Comparison of ENCODE assay signal across 19 cellular contexts in genomic region chr5:95930541-95930940, GRCh38. TPM values are rescaled to one million over a fixed set of nuclear protein-coding genes. Genes with fewer than 3 reads are reported as not detected.
A peak's percentile ranks its signal among the peaks of the same experiment; 100 is the strongest.
DNase-seq lines count a peak whose midpoint lies in the region; ATAC-seq, FAIRE-seq and TF ChIP-seq lines count a peak whose summit lies in the region.
"Had no signal": no experiment of that assay in that cellular context is flagged by ENCODE, and none has a peak within 500 bp of the region (broad histone marks: within the 10 kb centered on the region; RNA-seq: fewer than 3 reads in every experiment).

No MANE protein-coding gene starts in this region.

- H3K4me3 ChIP-seq in A673 (ENCODE audit: low read depth, low read length, poor library complexity, severe bottlenecking) (no peak overlapping the region), KMS-11 (IDR thresholded peaks at IDR 0.05; ENCODE audit: insufficient read depth, low read depth, low read length) (no peak overlapping the region), GM12878 (no peak overlapping the region), osteoblast (ENCODE audit: insufficient read depth, low read length) (no peak overlapping the region)
- H3K4me3 ChIP-seq: K562, Peyer's patch had no signal

- POLR2A ChIA-PET in A673 (lab: Charles Lee; ENCODE audit: low non-redundant PET) (no interaction called here), GM12878 (lab: Charles Lee) (no interaction called here)

- FAIRE-seq in GM12878 (lab: Jason Lieb, UNC): no peak

- no peaks in the 10 kb centered on the region for H4K20me1 ChIP-seq in KMS-11 (ENCODE audit: insufficient read depth)
- no peaks in the 10 kb centered on the region for H4K20me1 ChIP-seq in GM12878 (ENCODE audit: control insufficient read depth, insufficient read depth)
- peaks cover 22% of the 10 kb centered on the region for H4K20me1 ChIP-seq in osteoblast (ENCODE audit: insufficient read depth, low read length)

- H3K79me2 ChIP-seq in KMS-11 (ENCODE audit: insufficient read depth, low read depth) (peaks cover 70% of the 10 kb centered on the region), GM12878 (ENCODE audit: control insufficient read depth, insufficient read depth, low read length) (peaks cover 64% of the 10 kb centered on the region), osteoblast (ENCODE audit: insufficient read depth, low read length) (peaks cover 93% of the 10 kb centered on the region)

- H3K9ac ChIP-seq in KMS-11 (peak overlapping the region; percentile 22; the same call in 1 of the 2 replicates), GM12878 (ENCODE audit: control insufficient read depth, insufficient read depth, low read length) (0 out of 2 replicates have a peak overlapping the region, but pooled peaks have one; percentile 4)

- no peak overlapping the region for H3K27ac ChIP-seq in A673 (ENCODE audit: low read depth, low read length, poor library complexity, severe bottlenecking)
- peak overlapping the region; percentile 82 for H3K27ac ChIP-seq in KMS-11
- peak overlapping the region; percentile 91 for H3K27ac ChIP-seq in GM12878 (ENCODE audit: control insufficient read depth, insufficient read depth)
- peak overlapping the region; percentile 4 for H3K27ac ChIP-seq in osteoblast (ENCODE audit: low read depth, low read length)
- H3K27ac ChIP-seq: Peyer's patch had no signal

- H3K9me3 ChIP-seq in A673 (ENCODE audit: low read depth, low read length, poor library complexity, severe bottlenecking): no peaks in the 10 kb centered on the region
- no peaks in the 10 kb centered on the region; the same call in 1 of the 3 replicates for H3K9me3 ChIP-seq in GM12878 (replicated peaks; ENCODE audit: control insufficient read depth, insufficient read depth, low read length)
- H3K9me3 ChIP-seq in osteoblast (ENCODE audit: low read depth, low read length): no peaks in the 10 kb centered on the region
- H3K9me3 ChIP-seq: Caco-2, Peyer's patch had no signal

- TF ChIP-seq POLR2A in GM12878 (IDR thresholded peaks at IDR 0.05; ENCODE audit: low read depth, low read length): no peak

- no TSS peak for BruUV-seq in A673 (replicated peaks; lab: Mats Ljungman, UMichigan)
- no TSS peak for BruUV-seq in GM12878 (replicated peaks; lab: Mats Ljungman, UMichigan)

- in situ Hi-C loops in GM12878 (cut with MboI): no loop called here
- in situ Hi-C loops in ACHN (cut with HindIII; ENCODE audit: low pct_ligation_motif_present, low pct_unique_long_range_greater_than_20kb, low sequenced_read_pairs): no loop called here

- H3K36me3 ChIP-seq in A673 (ENCODE audit: insufficient read depth, low read length, poor library complexity, severe bottlenecking): no peaks in the 10 kb centered on the region
- H3K36me3 ChIP-seq in KMS-11 (ENCODE audit: insufficient read depth): no peaks in the 10 kb centered on the region
- no peaks in the 10 kb centered on the region; a peak in 2 of 4 replicates for H3K36me3 ChIP-seq in GM12878 (ENCODE audit: control insufficient read depth in 2 of 2, insufficient read depth in 2 of 2, low read length in 1 of 2)
- H3K36me3 ChIP-seq in osteoblast (ENCODE audit: insufficient read depth, low read length): peaks cover 6% of the 10 kb centered on the region
- H3K36me3 ChIP-seq: Peyer's patch had no signal

- CTCF ChIA-PET in A673 (lab: Charles Lee): no interaction called here
- CTCF ChIA-PET in GM12878 (lab: Yijun Ruan, JAX): interaction anchor here (1.5 to 1.9 kb wide), 3 partner anchors 13 to 20 kb away, joined by 4 to 8 read pairs (median 6); no protein-coding TSS in a partner anchor

- H3K4me2 ChIP-seq in KMS-11 (peak overlapping the region; percentile 74), GM12878 (ENCODE audit: control insufficient read depth, insufficient read depth) (peak overlapping the region; percentile 11; the same call in 1 of the 2 replicates), osteoblast (ENCODE audit: insufficient read depth, low read length) (no peak overlapping the region)

- TF ChIP-seq RAD21 in GM12878 (IDR thresholded peaks at IDR 0.05; ENCODE audit: insufficient read depth, low read depth, low read length): no peak

- ATAC-seq in GM12878: no peak
- ATAC-seq: SK-N-SH treated with all-trans-retinoic acid at 6 μM for 48 hours had no signal

- H3K27me3 ChIP-seq in A673 (replicated peaks; ENCODE audit: insufficient read depth, low read depth, low read length, poor library complexity) (no peaks in the 10 kb centered on the region), KMS-11 (ENCODE audit: insufficient read depth, low read depth) (no peaks in the 10 kb centered on the region), GM12878 (replicated peaks in 1 of 2; ENCODE audit: control insufficient read depth in 2 of 2, insufficient read depth in 2 of 2, low read length in 1 of 2) (no peaks in the 10 kb centered on the region), osteoblast (ENCODE audit: insufficient read depth, low read length) (no peaks in the 10 kb centered on the region)
- H3K27me3 ChIP-seq: Peyer's patch had no signal

- WGBS in GM12878 (ENCODE audit: insufficient coverage, insufficient replicate concordance, low lambda C conversion rate, missing lambda C conversion rate): 77% methylated on average over 2 of the region's 2 CpGs

- no peak overlapping the region for H2AFZ ChIP-seq in KMS-11 (ENCODE audit: low read depth)
- no peak overlapping the region for H2AFZ ChIP-seq in GM12878 (ENCODE audit: control insufficient read depth, low read depth, low read length)
- no peak overlapping the region for H2AFZ ChIP-seq in osteoblast (ENCODE audit: low read length)

- peaks cover 5% of the 10 kb centered on the region for H3K4me1 ChIP-seq in A673 (ENCODE audit: insufficient read depth, low read length, poor library complexity, severe bottlenecking)
- H3K4me1 ChIP-seq in KMS-11 (ENCODE audit: low read depth, poor library complexity, severe bottlenecking): peaks cover 96% of the 10 kb centered on the region
- H3K4me1 ChIP-seq in GM12878 (ENCODE audit: control insufficient read depth, insufficient read depth, low read length): peaks cover 51% of the 10 kb centered on the region
- peaks cover 22% of the 10 kb centered on the region for H3K4me1 ChIP-seq in osteoblast (ENCODE audit: insufficient read depth, low read length)

- intact Hi-C loops in A673 (cut with micrococcal nuclease; ENCODE audit: unreplicated experiment): no loop called here
- intact Hi-C loops in GM12878 (cut with micrococcal nuclease; ENCODE audit: unreplicated experiment): no loop called here

- TF ChIP-seq EP300 in GM12878 (IDR thresholded peaks at IDR 0.05; ENCODE audit: borderline replicate concordance in 1 of 2, control insufficient read depth in 1 of 2, low read depth in 2 of 2, low read length in 2 of 2): no peak

- TF ChIP-seq CTCF in A673 (conservative IDR thresholded peaks at IDR 0.05; ENCODE audit: low read depth, low read length): no peak
- no peak for TF ChIP-seq CTCF in KMS-11 (conservative IDR thresholded peaks at IDR 0.05; ENCODE audit: low read depth, low read length)
- TF ChIP-seq CTCF in GM12878 (IDR thresholded peaks at IDR 0.05 in 2 of 3, conservative IDR thresholded peaks at IDR 0.05 in 1 of 3; ENCODE audit: control insufficient read depth in 2 of 3, extremely low read depth in 1 of 3, insufficient read depth in 1 of 3, low read depth in 3 of 3, low read length in 3 of 3): no peak
- TF ChIP-seq CTCF in osteoblast (IDR thresholded peaks at IDR 0.05; ENCODE audit: extremely low read depth, low read depth, low read length): no peak

- peak; percentile 15 for DNase-seq in A673 (ENCODE audit: low spot score)
- DNase-seq in GM12878 (ENCODE audit: low read depth, low spot score): no peak
- DNase-seq in osteoblast (ENCODE audit: insufficient read length, low spot score, missing footprints): no peak
- DNase-seq in OCI-M1 (lab: John Stamatoyannopoulos, UW): no peak
- DNase-seq in ACHN: no peak
- DNase-seq in SHP77 treated with DMSO at 0.1 percent for 48 hours (lab: John Stamatoyannopoulos, UW): no peak
- DNase-seq: AML-193; Caco-2; CD4-positive, CD25-positive, alpha-beta regulatory T cell; HCEC 1CT; MV-4-11; NCI-H146; NCI-H2081 treated with DMSO at 0.1 percent for 48 hours; NCI-H510A; Peyer's patch; SHP77 had no signal

- SMC1A ChIA-PET in GM12878 (lab: Charles Lee; ENCODE audit: uncharacterized antibody, unreplicated experiment): interaction anchor here (1.2 to 3.5 kb wide), 5 partner anchors 12 to 67 kb away, joined by 3 to 37 read pairs (median 4); no protein-coding TSS in a partner anchor

- RAD21 ChIA-PET in GM12878 (lab: Charles Lee; ENCODE audit: unreplicated experiment): interaction anchor here (1.3 kb wide), 1 partner anchor 26 kb away, joined by 3 read pairs; no protein-coding TSS in a partner anchor

TF ChIP-seq in GM12878, 131 proteins besides CTCF, POLR2A, EP300 and RAD21:
- TF ChIP-seq MEF2B (IDR thresholded peaks at IDR 0.05; ENCODE audit: partially characterized antibody, poor library complexity, severe bottlenecking) (peak; percentile 25), CEBPB (IDR thresholded peaks at IDR 0.05; ENCODE audit: borderline replicate concordance in 1 of 2, low read depth in 2 of 2, low read length in 2 of 2) (no peak)

RNA-seq across cellular contexts. Expression of gene ELL2, which starts 31.1 kb away (rescaled TPM):
- 7.5 and 12.0 TPM in 2 replicates for total RNA-seq in A673 (2021)
- total RNA-seq in GM12878 (2013; cell fraction: nucleolus; rRNA removed): 85.3 and 105 TPM in 2 replicates
- total RNA-seq in GM12878 (2014; rRNA removed): 59.9 and 61.6 TPM in 2 replicates
- 83.8 and 87.5 TPM in 2 replicates for total RNA-seq in GM12878 (2014; rRNA removed; fragmentation: Illumina TruSeq; extraction: Trizol)
- total RNA-seq in GM12878 (2021): 76.1 and 76.9 TPM in 2 replicates
- polyA plus RNA-seq in GM12878 (2011; ENCODE audit: low read depth): 24.4 TPM
- polyA plus RNA-seq in GM12878 (2011; rRNA removed): 91.4 and 122 TPM in 2 replicates
- polyA plus RNA-seq in GM12878 (2011; cell fraction: cytosol; rRNA removed): 38.3 and 41.6 TPM in 2 replicates
- 70.5 and 86.0 TPM in 2 replicates for polyA plus RNA-seq in GM12878 (2011; cell fraction: nucleus; rRNA removed)
- 32.2 and 37.2 TPM in 2 replicates for polyA plus RNA-seq in GM12878 (2012)
- polyA plus RNA-seq in GM12878 (2014; fragmentation: Illumina TruSeq; extraction: Trizol): 64.9 and 73.3 TPM in 2 replicates
- 10 to 100 TPM; 24.2 to 34.4 TPM for polyA plus RNA-seq in GM12878 (2014; fragmentation: Nextera tagmentation; extraction: Ambion mirVana)
- polyA plus RNA-seq in GM12878 (2014; rRNA removed): 46.4 and 47.7 TPM in 2 replicates
- polyA plus RNA-seq in GM12878 (2016; fragmentation: Nextera tagmentation; extraction: Ambion mirVana): 10 to 100 TPM; 50.2 to 53.1 TPM
- polyA minus RNA-seq in GM12878 (2011; rRNA and poly(A)+ RNA removed): 110 and 125 TPM in 2 replicates
- 41.3 and 44.8 TPM in 2 replicates for polyA minus RNA-seq in GM12878 (2011; cell fraction: cytosol; rRNA and poly(A)+ RNA removed)
- 172 and 368 TPM in 2 replicates for polyA minus RNA-seq in GM12878 (2011; cell fraction: nucleus; rRNA and poly(A)+ RNA removed)
- total RNA-seq in osteoblast: 113 and 123 TPM in 2 replicates
